10 cellular contexts compared by ENCODE assay signal in the genomic region with DNA sequence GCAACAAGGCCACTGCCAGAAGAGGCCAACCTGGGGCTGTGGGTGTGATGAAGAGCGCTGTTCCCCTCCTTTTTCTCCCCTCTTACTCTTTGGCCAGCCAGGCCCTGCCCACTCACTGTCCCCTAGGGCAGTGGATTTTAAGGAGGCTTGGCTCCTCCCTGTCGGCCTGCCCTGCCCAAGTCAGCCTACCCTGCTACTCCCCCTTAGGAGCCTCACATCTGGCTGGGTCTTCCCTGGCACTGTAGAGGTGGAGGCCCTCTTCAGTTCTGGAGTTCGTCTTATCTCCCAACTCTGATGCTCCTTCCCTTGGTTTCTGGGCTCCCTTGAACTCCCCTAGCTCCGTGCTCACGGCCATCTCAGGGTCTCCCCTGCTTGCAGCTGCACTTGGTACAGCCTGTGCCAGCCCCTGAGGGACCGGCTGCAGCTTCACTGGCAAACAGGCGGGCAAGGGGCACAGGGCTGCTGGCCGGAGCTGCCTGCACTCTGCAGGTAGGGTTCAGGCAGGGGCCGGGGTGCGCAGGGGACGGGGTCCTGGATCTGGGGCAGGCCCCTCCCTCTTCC. TPM values are rescaled to one million over a fixed set of nuclear protein-coding genes. Genes with fewer than 3 reads are reported as not detected.
DNase-seq lines count a peak whose midpoint lies in the region; ATAC-seq lines count a peak whose summit lies in the region.
"Had no signal": no experiment of that assay in that cellular context is flagged by ENCODE, and none has a peak within 500 bp of the region (broad histone marks: within the 10 kb centered on the region; RNA-seq: fewer than 3 reads in every experiment).

No MANE protein-coding gene starts in this region.

- no peaks in the 10 kb centered on the region for H3K9me3 Mint-ChIP-seq in activated naive CD4-positive, alpha-beta T cell treated with anti-CD3 and anti-CD28 coated beads for 36 hours
- H3K9me3 Mint-ChIP-seq in activated CD4-positive, alpha-beta memory T cell treated with anti-CD3 and anti-CD28 coated beads, Interleukin-2, amount 10 ng/mL, durations not matched to agents 7 days and 5 days, result no peaks in the 10 kb centered on the region
- no peaks in the 10 kb centered on the region for H3K9me3 Mint-ChIP-seq in immature natural killer cell

- intact Hi-C loops in activated naive CD4-positive, alpha-beta T cell treated with anti-CD3 and anti-CD28 coated beads for 36 hours (cut with micrococcal nuclease), result loop anchor here (5.0 kb wide), 1 partner anchor 411 kb away; a partner anchor contains a TSS

- no peak for DNase-seq in activated naive CD4-positive, alpha-beta T cell treated with anti-CD3 and anti-CD28 coated beads for 36 hours
- no peak for DNase-seq in activated naive CD4-positive, alpha-beta T cell treated with Interleukin-2 at 50 U/mL for 16 hours
- no peak for DNase-seq in activated CD4-positive, alpha-beta memory T cell treated with anti-CD3 and anti-CD28 coated beads, Interleukin-2, amount 10 ng/mL, durations not matched to agents 7 days and 5 days
- DNase-seq in immature natural killer cell (no peak), superior temporal gyrus (ENCODE audit: extremely low spot score) (peak; percentile 37)
- DNase-seq: amniotic stem cell had no signal

- H3K27ac Mint-ChIP-seq in activated naive CD4-positive, alpha-beta T cell treated with anti-CD3 and anti-CD28 coated beads for 36 hours, result peak overlapping the region; percentile 20
- peak overlapping the region; percentile 93 for H3K27ac Mint-ChIP-seq in activated CD4-positive, alpha-beta memory T cell treated with anti-CD3 and anti-CD28 coated beads, Interleukin-2, amount 10 ng/mL, durations not matched to agents 7 days and 5 days
- H3K27ac Mint-ChIP-seq in immature natural killer cell, result peak overlapping the region in 5 of 6 donors; percentile 54 to 97 (median 85)

- no peaks in the 10 kb centered on the region for H3K27me3 Mint-ChIP-seq in activated naive CD4-positive, alpha-beta T cell treated with anti-CD3 and anti-CD28 coated beads for 36 hours (ENCODE audit: low read depth)
- no peaks in the 10 kb centered on the region for H3K27me3 Mint-ChIP-seq in activated CD4-positive, alpha-beta memory T cell treated with anti-CD3 and anti-CD28 coated beads, Interleukin-2, amount 10 ng/mL, durations not matched to agents 7 days and 5 days
- H3K27me3 Mint-ChIP-seq in immature natural killer cell (ENCODE audit: low read depth in 3 of 3), result peaks cover 15 to 18% (median 17%) of the 10 kb centered on the region in 3 donors

- H3K36me3 Mint-ChIP-seq in activated naive CD4-positive, alpha-beta T cell treated with anti-CD3 and anti-CD28 coated beads for 36 hours (ENCODE audit: low read depth), result peaks cover 11% of the 10 kb centered on the region
- peaks cover 30% of the 10 kb centered on the region for H3K36me3 Mint-ChIP-seq in activated CD4-positive, alpha-beta memory T cell treated with anti-CD3 and anti-CD28 coated beads, Interleukin-2, amount 10 ng/mL, durations not matched to agents 7 days and 5 days (ENCODE audit: low read depth)
- peaks cover 0 to 12% (median 3%) of the 10 kb centered on the region in 3 donors for H3K36me3 Mint-ChIP-seq in immature natural killer cell

- POLR2A ChIA-PET in activated CD4-positive, alpha-beta memory T cell treated with anti-CD3 and anti-CD28 coated beads, Interleukin-2, amount 10 ng/mL, durations not matched to agents 7 days and 5 days (lab: Charles Lee), result interaction anchor here (0.8 to 8.5 kb wide), 6 partner anchors 11 to 77 kb away, joined by 3 to 106 read pairs (median 4); a partner anchor contains a TSS

- H3K4me1 Mint-ChIP-seq in activated naive CD4-positive, alpha-beta T cell treated with anti-CD3 and anti-CD28 coated beads for 36 hours (ENCODE audit: low read depth), result peaks cover 35% of the 10 kb centered on the region
- peaks cover 53% of the 10 kb centered on the region for H3K4me1 Mint-ChIP-seq in activated CD4-positive, alpha-beta memory T cell treated with anti-CD3 and anti-CD28 coated beads, Interleukin-2, amount 10 ng/mL, durations not matched to agents 7 days and 5 days
- peaks cover 44% of the 10 kb centered on the region in 2 donors for H3K4me1 Mint-ChIP-seq in immature natural killer cell

- CTCF ChIA-PET in activated naive CD4-positive, alpha-beta T cell treated with anti-CD3 and anti-CD28 coated beads for 36 hours (lab: Charles Lee), result interaction anchor here (1.1 to 3.8 kb wide), 2 partner anchors 15 to 78 kb away, joined by 5 to 27 read pairs; no protein-coding TSS in a partner anchor
- CTCF ChIA-PET in activated CD4-positive, alpha-beta memory T cell treated with anti-CD3 and anti-CD28 coated beads, Interleukin-2, amount 10 ng/mL, durations not matched to agents 7 days and 5 days (lab: Charles Lee), result interaction anchor here (0.7 to 3.7 kb wide), 5 partner anchors 11 to 91 kb away, joined by 3 to 14 read pairs (median 4); no protein-coding TSS in a partner anchor

- ATAC-seq in HG03432 (IDR thresholded peaks at IDR 0.05; ENCODE audit: unreplicated experiment), result no peak
- no peak for ATAC-seq in GM18861 (IDR thresholded peaks at IDR 0.05; ENCODE audit: unreplicated experiment)
- no peak for ATAC-seq in GM19351 (IDR thresholded peaks at IDR 0.05; ENCODE audit: unreplicated experiment)

- H3K4me3 Mint-ChIP-seq in activated naive CD4-positive, alpha-beta T cell treated with anti-CD3 and anti-CD28 coated beads for 36 hours, result peak overlapping the region; percentile 32
- peak overlapping the region; percentile 26 for H3K4me3 Mint-ChIP-seq in activated CD4-positive, alpha-beta memory T cell treated with anti-CD3 and anti-CD28 coated beads, Interleukin-2, amount 10 ng/mL, durations not matched to agents 7 days and 5 days
- H3K4me3 Mint-ChIP-seq in immature natural killer cell, result peak overlapping the region in 1 of 5 donors; percentile 51

RNA-seq across cellular contexts. Expression of a gene that starts 4.0 kb away (rescaled TPM):
- 10 to 100 TPM; 41.3 to 56.9 TPM for total RNA-seq in activated naive CD4-positive, alpha-beta T cell treated with anti-CD3 and anti-CD28 coated beads for 36 hours
- total RNA-seq in activated CD4-positive, alpha-beta memory T cell treated with anti-CD3 and anti-CD28 coated beads, Interleukin-2, amount 10 ng/mL, durations not matched to agents 7 days and 5 days, result 100 to 1,000 TPM; 110 to 122 TPM
- 10 to 100 TPM; 14.7 to 40.3 (median 28.3) TPM for polyA plus RNA-seq in immature natural killer cell

RNA-seq across cellular contexts. Expression of a gene that starts 4.3 kb away (rescaled TPM):
- total RNA-seq in activated naive CD4-positive, alpha-beta T cell treated with anti-CD3 and anti-CD28 coated beads for 36 hours, result under 1 TPM; 0.22 to 0.50 TPM
- not detected for total RNA-seq in activated CD4-positive, alpha-beta memory T cell treated with anti-CD3 and anti-CD28 coated beads, Interleukin-2, amount 10 ng/mL, durations not matched to agents 7 days and 5 days
- polyA plus RNA-seq in immature natural killer cell, result not detected
- total RNA-seq: LHCN-M2 had no signal

RNA-seq across cellular contexts. Expression of a gene that starts 32.2 kb away (rescaled TPM):
- 1 to 10 TPM; 8.8 to 9.9 TPM for total RNA-seq in activated naive CD4-positive, alpha-beta T cell treated with anti-CD3 and anti-CD28 coated beads for 36 hours
- 10 to 100 TPM; 10.4 to 14.3 TPM for total RNA-seq in activated CD4-positive, alpha-beta memory T cell treated with anti-CD3 and anti-CD28 coated beads, Interleukin-2, amount 10 ng/mL, durations not matched to agents 7 days and 5 days
- 10 to 100 TPM; 10.9 to 33.4 (median 21.0) TPM for polyA plus RNA-seq in immature natural killer cell

RNA-seq across cellular contexts. Expression of a gene that starts 44.2 kb away (rescaled TPM):
- 10 to 100 TPM; 14.2 to 14.3 TPM for total RNA-seq in activated naive CD4-positive, alpha-beta T cell treated with anti-CD3 and anti-CD28 coated beads for 36 hours
- total RNA-seq in activated CD4-positive, alpha-beta memory T cell treated with anti-CD3 and anti-CD28 coated beads, Interleukin-2, amount 10 ng/mL, durations not matched to agents 7 days and 5 days, result 10 to 100 TPM; 15.9 to 17.6 TPM
- 10 to 100 TPM; 32.6 to 51.2 (median 42.5) TPM for polyA plus RNA-seq in immature natural killer cell

Comparison
In these comparisons a context has a peak if more than half of its experiments do, and no peak if none do; other contexts are left out.
1. H3K27ac Mint-ChIP-seq: peak in every context shown above with its lines; median percentile 93 in activated CD4-positive, alpha-beta memory T cell treated with anti-CD3 and anti-CD28 coated beads, Interleukin-2, amount 10 ng/mL, durations not matched to agents 7 days and 5 days; 85 in immature natural killer cell; 20 in activated naive CD4-positive, alpha-beta T cell treated with anti-CD3 and anti-CD28 coated beads for 36 hours.